1 cellular context compared by ENCODE assay signal in the genomic region with DNA sequence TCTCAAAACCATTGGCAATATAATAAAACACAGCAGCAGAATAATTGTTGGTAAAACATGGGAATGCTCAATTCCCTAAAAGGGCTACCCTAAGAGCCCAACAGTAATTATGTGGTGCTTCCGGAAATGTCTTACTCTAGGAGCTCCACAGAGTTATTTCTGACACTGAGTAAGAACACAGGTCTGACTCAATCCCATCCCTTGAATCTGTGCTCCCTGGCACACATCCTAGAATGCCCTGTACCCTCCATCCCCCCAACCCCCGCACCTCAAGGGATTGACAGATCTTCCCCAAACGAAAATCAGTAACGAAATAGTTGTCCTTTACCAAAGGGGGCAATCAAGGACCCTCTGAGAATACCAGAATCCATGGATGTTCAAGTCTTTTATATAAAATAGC.
TF ChIP-seq lines count a peak whose summit lies in the region.

No MANE protein-coding gene starts in this region.

TF ChIP-seq in IMR-90, 13 proteins besides CTCF, POLR2A, EP300 and RAD21:
- TF ChIP-seq CHD1 (IDR thresholded peaks at IDR 0.05; ENCODE audit: low read depth, low read length) (no peak), MAZ (IDR thresholded peaks at IDR 0.05; ENCODE audit: borderline replicate concordance, low read depth, low read length) (no peak), CEBPB (IDR thresholded peaks at IDR 0.05; ENCODE audit: low read depth, low read length) (no peak), RFX5 (IDR thresholded peaks at IDR 0.05; ENCODE audit: low read depth, low read length) (no peak), BHLHE40 (IDR thresholded peaks at IDR 0.05; ENCODE audit: low read depth, low read length) (no peak), MXI1 (IDR thresholded peaks at IDR 0.05; ENCODE audit: borderline replicate concordance, low read depth, low read length) (no peak)
- TF ChIP-seq, protein P1, sequence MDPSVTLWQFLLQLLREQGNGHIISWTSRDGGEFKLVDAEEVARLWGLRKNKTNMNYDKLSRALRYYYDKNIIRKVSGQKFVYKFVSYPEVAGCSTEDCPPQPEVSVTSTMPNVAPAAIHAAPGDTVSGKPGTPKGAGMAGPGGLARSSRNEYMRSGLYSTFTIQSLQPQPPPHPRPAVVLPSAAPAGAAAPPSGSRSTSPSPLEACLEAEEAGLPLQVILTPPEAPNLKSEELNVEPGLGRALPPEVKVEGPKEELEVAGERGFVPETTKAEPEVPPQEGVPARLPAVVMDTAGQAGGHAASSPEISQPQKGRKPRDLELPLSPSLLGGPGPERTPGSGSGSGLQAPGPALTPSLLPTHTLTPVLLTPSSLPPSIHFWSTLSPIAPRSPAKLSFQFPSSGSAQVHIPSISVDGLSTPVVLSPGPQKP (IDR thresholded peaks at IDR 0.05; ENCODE audit: borderline replicate concordance, low read depth, low read length): no peak
TF ChIP-seq in IMR-90: peak in this region for 0.
